In genomic region chr1:178534137-178534868, GRCh38 we compare ENCODE assay signal across 1 cellular context.
TF ChIP-seq lines count a peak whose summit lies in the region.

No MANE protein-coding gene starts in this region.

TF ChIP-seq in GM23338, 12 proteins besides CTCF, POLR2A, EP300 and RAD21:
- TF ChIP-seq REST (IDR thresholded peaks at IDR 0.05; ENCODE audit: unreplicated experiment) = no peak
- TF ChIP-seq POLR2AphosphoS5 (IDR thresholded peaks at IDR 0.05; ENCODE audit: low read depth) = no peak
- no peak for TF ChIP-seq STAT1 (IDR thresholded peaks at IDR 0.05; ENCODE audit: unreplicated experiment)
- no peak for TF ChIP-seq CREB1 (CRISPR knock-in tag; IDR thresholded peaks at IDR 0.05; ENCODE audit: low read depth)
- no peak for TF ChIP-seq JUNB (IDR thresholded peaks at IDR 0.05; ENCODE audit: unreplicated experiment)
- TF ChIP-seq ZNF462 (CRISPR knock-in tag; IDR thresholded peaks at IDR 0.05) = no peak
- no peak for TF ChIP-seq EZH2 (IDR thresholded peaks at IDR 0.05; ENCODE audit: low read depth, unreplicated experiment)
- TF ChIP-seq NANOG (IDR thresholded peaks at IDR 0.05; ENCODE audit: borderline replicate concordance) = no peak
- no peak for TF ChIP-seq ZNF331 (CRISPR knock-in tag; IDR thresholded peaks at IDR 0.05; ENCODE audit: low read depth)
- no peak for TF ChIP-seq ZNF114 (CRISPR knock-in tag; IDR thresholded peaks at IDR 0.05)
- no peak for TF ChIP-seq EZH2phosphoT487 (IDR thresholded peaks at IDR 0.05; ENCODE audit: unreplicated experiment)
- TF ChIP-seq ETS1 (IDR thresholded peaks at IDR 0.05) = no peak
